ENCODE assay signal across 1 cellular context in the genomic region with DNA sequence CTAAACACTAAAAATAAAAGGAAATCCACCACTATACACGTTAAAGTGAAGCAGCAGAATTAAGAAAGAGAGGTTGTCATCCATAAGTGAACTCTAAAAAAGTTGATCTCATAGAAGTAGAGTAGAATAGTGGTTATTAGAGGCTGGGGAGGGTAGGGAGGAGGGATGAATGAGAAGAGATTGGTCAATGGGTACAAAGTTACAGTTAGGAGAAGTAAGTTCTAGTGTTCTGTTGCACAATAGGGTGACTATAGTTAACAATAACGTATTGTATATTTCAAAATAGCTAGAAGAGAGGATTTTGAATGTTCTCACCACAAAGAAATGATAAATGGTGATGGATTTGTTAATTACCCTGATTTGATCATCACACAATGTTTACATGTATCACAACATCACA.
TF ChIP-seq lines count a peak whose summit lies in the region.

No MANE protein-coding gene starts in this region.

TF ChIP-seq in HepG2, 621 proteins besides CTCF, POLR2A, EP300 and RAD21:
- TF ChIP-seq, protein P1, sequence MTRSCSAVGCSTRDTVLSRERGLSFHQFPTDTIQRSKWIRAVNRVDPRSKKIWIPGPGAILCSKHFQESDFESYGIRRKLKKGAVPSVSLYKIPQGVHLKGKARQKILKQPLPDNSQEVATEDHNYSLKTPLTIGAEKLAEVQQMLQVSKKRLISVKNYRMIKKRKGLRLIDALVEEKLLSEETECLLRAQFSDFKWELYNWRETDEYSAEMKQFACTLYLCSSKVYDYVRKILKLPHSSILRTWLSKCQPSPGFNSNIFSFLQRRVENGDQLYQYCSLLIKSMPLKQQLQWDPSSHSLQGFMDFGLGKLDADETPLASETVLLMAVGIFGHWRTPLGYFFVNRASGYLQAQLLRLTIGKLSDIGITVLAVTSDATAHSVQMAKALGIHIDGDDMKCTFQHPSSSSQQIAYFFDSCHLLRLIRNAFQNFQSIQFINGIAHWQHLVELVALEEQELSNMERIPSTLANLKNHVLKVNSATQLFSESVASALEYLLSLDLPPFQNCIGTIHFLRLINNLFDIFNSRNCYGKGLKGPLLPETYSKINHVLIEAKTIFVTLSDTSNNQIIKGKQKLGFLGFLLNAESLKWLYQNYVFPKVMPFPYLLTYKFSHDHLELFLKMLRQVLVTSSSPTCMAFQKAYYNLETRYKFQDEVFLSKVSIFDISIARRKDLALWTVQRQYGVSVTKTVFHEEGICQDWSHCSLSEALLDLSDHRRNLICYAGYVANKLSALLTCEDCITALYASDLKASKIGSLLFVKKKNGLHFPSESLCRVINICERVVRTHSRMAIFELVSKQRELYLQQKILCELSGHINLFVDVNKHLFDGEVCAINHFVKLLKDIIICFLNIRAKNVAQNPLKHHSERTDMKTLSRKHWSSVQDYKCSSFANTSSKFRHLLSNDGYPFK (CRISPR knock-in tag; IDR thresholded peaks at IDR 0.05; ENCODE audit: borderline replicate concordance), result no peak
- TF ChIP-seq CEBPB (IDR thresholded peaks at IDR 0.05; ENCODE audit: borderline replicate concordance, low read depth, low read length), result peak; percentile 71; the same call in 1 of the 2 replicates
- TF ChIP-seq KDM6A (CRISPR knock-in tag; IDR thresholded peaks at IDR 0.05; ENCODE audit: low read depth), result no peak
- TF ChIP-seq ZFP82 (CRISPR knock-in tag; IDR thresholded peaks at IDR 0.05; ENCODE audit: borderline replicate concordance), result no peak
- TF ChIP-seq TCF7 (IDR thresholded peaks at IDR 0.05; ENCODE audit: low read depth), result no peak
- no peak for TF ChIP-seq SOX13 (IDR thresholded peaks at IDR 0.05)
- TF ChIP-seq SOX13 (CRISPR knock-in tag; conservative IDR thresholded peaks at IDR 0.05 in 1 of 2, IDR thresholded peaks at IDR 0.05 in 1 of 2), result 0 out of 4 replicates have a peak, but pooled peaks of 1 of the 2 experiments have one; percentile 9
- TF ChIP-seq ZNF44 (CRISPR knock-in tag; IDR thresholded peaks at IDR 0.05), result no peak
- no peak for TF ChIP-seq ZNF678 (CRISPR knock-in tag; IDR thresholded peaks at IDR 0.05)
- TF ChIP-seq SOX6 (IDR thresholded peaks at IDR 0.05), result no peak
- TF ChIP-seq SOX6 (CRISPR knock-in tag; IDR thresholded peaks at IDR 0.05), result no peak
- TF ChIP-seq AHR (CRISPR knock-in tag; IDR thresholded peaks at IDR 0.05), result no peak
- TF ChIP-seq SMARCC2 (IDR thresholded peaks at IDR 0.05), result no peak
